1 cellular context compared by ENCODE assay signal in the genomic region with DNA sequence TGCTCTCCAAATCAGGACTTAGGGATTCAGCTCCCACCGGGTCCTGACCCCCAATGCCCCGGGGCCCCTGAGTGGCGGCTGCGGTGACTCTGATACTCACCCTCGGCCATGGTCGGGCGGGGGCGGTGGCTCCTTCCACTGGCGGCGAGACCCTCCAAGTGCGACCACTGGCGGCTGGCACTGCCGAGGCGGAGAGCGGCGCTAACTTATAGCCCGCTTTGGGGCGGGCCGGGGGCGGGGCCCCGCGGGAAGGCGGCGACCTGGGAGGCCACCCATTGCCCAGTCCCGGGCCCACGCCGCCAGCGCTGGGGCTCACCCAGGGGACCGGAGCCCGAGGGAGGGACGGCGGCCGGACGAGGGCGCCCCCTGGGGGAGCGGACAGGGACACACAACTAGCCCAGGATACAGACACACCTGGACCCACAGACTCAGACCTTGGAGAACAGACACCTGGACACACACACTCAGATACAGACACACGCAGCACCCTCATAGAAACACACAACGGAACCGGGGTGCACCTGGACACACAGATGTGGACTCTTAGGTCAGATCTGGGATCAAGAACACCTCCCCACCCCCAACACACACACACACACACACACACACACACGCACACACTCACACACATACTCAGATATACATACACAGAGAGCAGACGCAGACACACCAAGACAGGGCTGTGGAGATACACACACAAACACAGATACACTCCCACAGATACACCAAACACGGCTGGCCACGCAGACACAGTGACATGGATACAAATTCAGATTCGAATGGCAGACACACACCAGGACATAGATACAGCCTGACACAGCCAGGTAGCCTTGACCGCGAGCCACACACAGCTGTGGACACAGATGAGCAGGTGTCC.
TF ChIP-seq lines count a peak whose summit lies in the region.

Gene TGM2, minus strand, starts transcription at position 182 of the 877 bp plus-strand sequence. Its CDS starts 72 bp downstream, at position 110.

TF ChIP-seq in K562, 482 proteins besides CTCF, POLR2A, EP300 and RAD21 (continued from another document and continues in another):
- TF ChIP-seq, protein P1, sequence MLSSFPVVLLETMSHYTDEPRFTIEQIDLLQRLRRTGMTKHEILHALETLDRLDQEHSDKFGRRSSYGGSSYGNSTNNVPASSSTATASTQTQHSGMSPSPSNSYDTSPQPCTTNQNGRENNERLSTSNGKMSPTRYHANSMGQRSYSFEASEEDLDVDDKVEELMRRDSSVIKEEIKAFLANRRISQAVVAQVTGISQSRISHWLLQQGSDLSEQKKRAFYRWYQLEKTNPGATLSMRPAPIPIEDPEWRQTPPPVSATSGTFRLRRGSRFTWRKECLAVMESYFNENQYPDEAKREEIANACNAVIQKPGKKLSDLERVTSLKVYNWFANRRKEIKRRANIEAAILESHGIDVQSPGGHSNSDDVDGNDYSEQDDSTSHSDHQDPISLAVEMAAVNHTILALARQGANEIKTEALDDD (IDR thresholded peaks at IDR 0.05), result no peak
- TF ChIP-seq ZNF217 (CRISPR knock-in tag; IDR thresholded peaks at IDR 0.05), result no peak
- peak; percentile 64; the same call in 1 of the 2 replicates for TF ChIP-seq SP1 (CRISPR knock-in tag; IDR thresholded peaks at IDR 0.05)
- TF ChIP-seq YBX1 (IDR thresholded peaks at IDR 0.05), result 0 out of 2 replicates have a peak, but pooled peaks have one; percentile 14
- no peak for TF ChIP-seq ZNF263 (CRISPR knock-in tag; IDR thresholded peaks at IDR 0.05; ENCODE audit: borderline replicate concordance)
- TF ChIP-seq HDGF (IDR thresholded peaks at IDR 0.05), result peak; percentile 80; the same call in 1 of the 2 replicates
- no peak for TF ChIP-seq BRF1 (IDR thresholded peaks at IDR 0.05; ENCODE audit: borderline replicate concordance, extremely low read depth, insufficient read length)
- no peak for TF ChIP-seq E2F1 (CRISPR knock-in tag; IDR thresholded peaks at IDR 0.05)
- TF ChIP-seq SMAD4 (CRISPR knock-in tag; conservative IDR thresholded peaks at IDR 0.05), result peak; percentile 84
- TF ChIP-seq ZNF398 (CRISPR knock-in tag; IDR thresholded peaks at IDR 0.05), result no peak
- TF ChIP-seq, protein P2, sequence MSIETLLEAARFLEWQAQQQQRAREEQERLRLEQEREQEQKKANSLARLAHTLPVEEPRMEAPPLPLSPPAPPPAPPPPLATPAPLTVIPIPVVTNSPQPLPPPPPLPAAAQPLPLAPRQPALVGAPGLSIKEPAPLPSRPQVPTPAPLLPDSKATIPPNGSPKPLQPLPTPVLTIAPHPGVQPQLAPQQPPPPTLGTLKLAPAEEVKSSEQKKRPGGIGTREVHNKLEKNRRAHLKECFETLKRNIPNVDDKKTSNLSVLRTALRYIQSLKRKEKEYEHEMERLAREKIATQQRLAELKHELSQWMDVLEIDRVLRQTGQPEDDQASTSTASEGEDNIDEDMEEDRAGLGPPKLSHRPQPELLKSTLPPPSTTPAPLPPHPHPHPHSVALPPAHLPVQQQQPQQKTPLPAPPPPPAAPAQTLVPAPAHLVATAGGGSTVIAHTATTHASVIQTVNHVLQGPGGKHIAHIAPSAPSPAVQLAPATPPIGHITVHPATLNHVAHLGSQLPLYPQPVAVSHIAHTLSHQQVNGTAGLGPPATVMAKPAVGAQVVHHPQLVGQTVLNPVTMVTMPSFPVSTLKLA (conservative IDR thresholded peaks at IDR 0.05), result peak in 1 of 2 experiments; percentile 72; a peak in 2 of 4 replicates
- peak; percentile 30; the same call in 1 of the 2 replicates for TF ChIP-seq ZNF740 (CRISPR knock-in tag; IDR thresholded peaks at IDR 0.05)
- TF ChIP-seq ZNF740 (tag; IDR thresholded peaks at IDR 0.05), result no peak
- 0 out of 2 replicates have a peak, but pooled peaks have one; percentile 46 for TF ChIP-seq KAT7 (CRISPR knock-in tag; IDR thresholded peaks at IDR 0.05; ENCODE audit: borderline replicate concordance)
- TF ChIP-seq CHCHD3 (CRISPR knock-in tag; IDR thresholded peaks at IDR 0.05), result no peak
- TF ChIP-seq HLTF (IDR thresholded peaks at IDR 0.05), result peak; percentile 94
- no peak for TF ChIP-seq MEF2A (IDR thresholded peaks at IDR 0.05; ENCODE audit: control insufficient read depth, low read depth, low read length)
- no peak for TF ChIP-seq FOXJ2 (tag; IDR thresholded peaks at IDR 0.05)
- no peak for TF ChIP-seq SREBF2 (CRISPR knock-in tag; IDR thresholded peaks at IDR 0.05)
- no peak for TF ChIP-seq NELFE (IDR thresholded peaks at IDR 0.05; ENCODE audit: insufficient read depth, insufficient read length)
- no peak for TF ChIP-seq NONO (IDR thresholded peaks at IDR 0.05; ENCODE audit: low read depth in 2 of 2, low read length in 1 of 2)
- TF ChIP-seq IFI16 (CRISPR knock-in tag; IDR thresholded peaks at IDR 0.05), result no peak
- TF ChIP-seq FOXM1 (IDR thresholded peaks at IDR 0.05; ENCODE audit: low read depth), result no peak
- TF ChIP-seq FOXM1 (CRISPR knock-in tag; IDR thresholded peaks at IDR 0.05; ENCODE audit: low read depth), result peak; percentile 84; the same call in 1 of the 2 replicates
- no peak for TF ChIP-seq ZNF124 (CRISPR knock-in tag; IDR thresholded peaks at IDR 0.05)
- TF ChIP-seq DIDO1 (tag; IDR thresholded peaks at IDR 0.05; ENCODE audit: low read depth), result 0 out of 2 replicates have a peak, but pooled peaks have one; percentile 17
- no peak for TF ChIP-seq ZFP30 (CRISPR knock-in tag; IDR thresholded peaks at IDR 0.05; ENCODE audit: borderline replicate concordance)
- no peak for TF ChIP-seq ZNF253 (CRISPR knock-in tag; conservative IDR thresholded peaks at IDR 0.05)
- peak; percentile 71; the same call in 1 of the 2 replicates for TF ChIP-seq SMARCA5 (IDR thresholded peaks at IDR 0.05)
- no peak for TF ChIP-seq HMG20B (CRISPR knock-in tag; IDR thresholded peaks at IDR 0.05)
- TF ChIP-seq GABPB1 (CRISPR knock-in tag; IDR thresholded peaks at IDR 0.05), result no peak
- no peak for TF ChIP-seq SMARCA4 (IDR thresholded peaks at IDR 0.05)
- TF ChIP-seq RBM14 (IDR thresholded peaks at IDR 0.05; ENCODE audit: borderline replicate concordance, insufficient read depth, low read depth, low read length), result no peak
- no peak for TF ChIP-seq RBM15 (IDR thresholded peaks at IDR 0.05; ENCODE audit: insufficient read depth, low read length)
- no peak for TF ChIP-seq KLF13 (tag; IDR thresholded peaks at IDR 0.05; ENCODE audit: borderline replicate concordance, low read depth)
- TF ChIP-seq ZNF347 (CRISPR knock-in tag; IDR thresholded peaks at IDR 0.05; ENCODE audit: low read depth), result no peak
- peak; percentile 63 for TF ChIP-seq ATF7 (IDR thresholded peaks at IDR 0.05)
- TF ChIP-seq, protein P3, sequence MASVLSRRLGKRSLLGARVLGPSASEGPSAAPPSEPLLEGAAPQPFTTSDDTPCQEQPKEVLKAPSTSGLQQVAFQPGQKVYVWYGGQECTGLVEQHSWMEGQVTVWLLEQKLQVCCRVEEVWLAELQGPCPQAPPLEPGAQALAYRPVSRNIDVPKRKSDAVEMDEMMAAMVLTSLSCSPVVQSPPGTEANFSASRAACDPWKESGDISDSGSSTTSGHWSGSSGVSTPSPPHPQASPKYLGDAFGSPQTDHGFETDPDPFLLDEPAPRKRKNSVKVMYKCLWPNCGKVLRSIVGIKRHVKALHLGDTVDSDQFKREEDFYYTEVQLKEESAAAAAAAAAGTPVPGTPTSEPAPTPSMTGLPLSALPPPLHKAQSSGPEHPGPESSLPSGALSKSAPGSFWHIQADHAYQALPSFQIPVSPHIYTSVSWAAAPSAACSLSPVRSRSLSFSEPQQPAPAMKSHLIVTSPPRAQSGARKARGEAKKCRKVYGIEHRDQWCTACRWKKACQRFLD (CRISPR knock-in tag; IDR thresholded peaks at IDR 0.05), result no peak
- TF ChIP-seq ZNF224 (CRISPR knock-in tag; IDR thresholded peaks at IDR 0.05), result no peak
- TF ChIP-seq ZNF444 (CRISPR knock-in tag; IDR thresholded peaks at IDR 0.05), result no peak
- 0 out of 4 replicates have a peak, but pooled peaks of 1 of the 2 experiments have one; percentile 46 for TF ChIP-seq SIN3A (IDR thresholded peaks at IDR 0.05; ENCODE audit: borderline replicate concordance in 2 of 2, control insufficient read depth in 1 of 2, low read depth in 2 of 2, low read length in 2 of 2)
- no peak for TF ChIP-seq MEF2D (tag; conservative IDR thresholded peaks at IDR 0.05; ENCODE audit: low read depth)
- TF ChIP-seq, protein P4, sequence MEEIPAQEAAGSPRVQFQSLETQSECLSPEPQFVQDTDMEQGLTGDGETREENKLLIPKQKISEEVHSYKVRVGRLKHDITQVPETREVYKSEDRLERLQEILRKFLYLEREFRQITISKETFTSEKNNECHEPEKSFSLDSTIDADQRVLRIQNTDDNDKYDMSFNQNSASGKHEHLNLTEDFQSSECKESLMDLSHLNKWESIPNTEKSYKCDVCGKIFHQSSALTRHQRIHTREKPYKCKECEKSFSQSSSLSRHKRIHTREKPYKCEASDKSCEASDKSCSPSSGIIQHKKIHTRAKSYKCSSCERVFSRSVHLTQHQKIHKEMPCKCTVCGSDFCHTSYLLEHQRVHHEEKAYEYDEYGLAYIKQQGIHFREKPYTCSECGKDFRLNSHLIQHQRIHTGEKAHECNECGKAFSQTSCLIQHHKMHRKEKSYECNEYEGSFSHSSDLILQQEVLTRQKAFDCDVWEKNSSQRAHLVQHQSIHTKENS (CRISPR knock-in tag; IDR thresholded peaks at IDR 0.05), result no peak
- TF ChIP-seq FOXA1 (IDR thresholded peaks at IDR 0.05; ENCODE audit: borderline replicate concordance), result no peak
- TF ChIP-seq ZNF121 (CRISPR knock-in tag; conservative IDR thresholded peaks at IDR 0.05), result no peak
- no peak for TF ChIP-seq STAT5A (IDR thresholded peaks at IDR 0.05; ENCODE audit: borderline replicate concordance, low read length)
- TF ChIP-seq ZNF79 (CRISPR knock-in tag; IDR thresholded peaks at IDR 0.05; ENCODE audit: low read depth), result no peak
- TF ChIP-seq E2F8 (IDR thresholded peaks at IDR 0.05; ENCODE audit: low read depth, partially characterized antibody), result no peak
- TF ChIP-seq, protein P5, sequence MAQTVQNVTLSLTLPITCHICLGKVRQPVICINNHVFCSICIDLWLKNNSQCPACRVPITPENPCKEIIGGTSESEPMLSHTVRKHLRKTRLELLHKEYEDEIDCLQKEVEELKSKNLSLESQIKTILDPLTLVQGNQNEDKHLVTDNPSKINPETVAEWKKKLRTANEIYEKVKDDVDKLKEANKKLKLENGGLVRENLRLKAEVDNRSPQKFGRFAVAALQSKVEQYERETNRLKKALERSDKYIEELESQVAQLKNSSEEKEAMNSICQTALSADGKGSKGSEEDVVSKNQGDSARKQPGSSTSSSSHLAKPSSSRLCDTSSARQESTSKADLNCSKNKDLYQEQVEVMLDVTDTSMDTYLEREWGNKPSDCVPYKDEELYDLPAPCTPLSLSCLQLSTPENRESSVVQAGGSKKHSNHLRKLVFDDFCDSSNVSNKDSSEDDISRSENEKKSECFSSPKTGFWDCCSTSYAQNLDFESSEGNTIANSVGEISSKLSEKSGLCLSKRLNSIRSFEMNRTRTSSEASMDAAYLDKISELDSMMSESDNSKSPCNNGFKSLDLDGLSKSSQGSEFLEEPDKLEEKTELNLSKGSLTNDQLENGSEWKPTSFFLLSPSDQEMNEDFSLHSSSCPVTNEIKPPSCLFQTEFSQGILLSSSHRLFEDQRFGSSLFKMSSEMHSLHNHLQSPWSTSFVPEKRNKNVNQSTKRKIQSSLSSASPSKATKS (CRISPR knock-in tag; IDR thresholded peaks at IDR 0.05), result no peak
